ENCODE assay signal across 10 cellular contexts in genomic region chr16:3174618-3175148, GRCh38. TPM values are rescaled to one million over a fixed set of nuclear protein-coding genes. Genes with fewer than 3 reads are reported as not detected.
DNase-seq lines count a peak whose midpoint lies in the region; ATAC-seq, FAIRE-seq and TF ChIP-seq lines count a peak whose summit lies in the region.
"Had no signal": no experiment of that assay in that cellular context is flagged by ENCODE, and none has a peak within 500 bp of the region (broad histone marks: within the 10 kb centered on the region; RNA-seq: fewer than 3 reads in every experiment).

No MANE protein-coding gene starts in this region.

- intact Hi-C loops in Panc1 (cut with micrococcal nuclease; ENCODE audit: unreplicated experiment) (no loop called here), endothelial cell of umbilical vein (cut with micrococcal nuclease) (loop anchor here (1.0 kb wide), 1 partner anchor 22 kb away; no protein-coding TSS in a partner anchor), spleen (cut with DNase I; ENCODE audit: low total_unique reads) (no loop called here)

- H3K9me3 Mint-ChIP-seq in activated CD8-positive, alpha-beta memory T cell treated with anti-CD3 and anti-CD28 coated beads, Interleukin-2, amount 10 ng/mL, durations not matched to agents 7 days and 5 days (ENCODE audit: low read depth): no peaks in the 10 kb centered on the region

- H3K36me3 ChIP-seq in Panc1 (ENCODE audit: control insufficient read depth, insufficient read depth, low read length): no peaks in the 10 kb centered on the region
- no peaks in the 10 kb centered on the region for H3K36me3 ChIP-seq in endothelial cell of umbilical vein (ENCODE audit: control insufficient read depth in 2 of 2, extremely low read depth in 1 of 2, insufficient read depth in 2 of 2, low read length in 2 of 2)
- no peaks in the 10 kb centered on the region for H3K36me3 ChIP-seq in spleen
- H3K36me3 ChIP-seq: upper lobe of left lung had no signal

- CTCF ChIA-PET in activated CD8-positive, alpha-beta memory T cell treated with anti-CD3 and anti-CD28 coated beads, Interleukin-2, amount 10 ng/mL, durations not matched to agents 7 days and 5 days (lab: Charles Lee): interaction anchor here (1.1 to 1.9 kb wide), 7 partner anchors 8 to 147 kb away, joined by 3 to 10 read pairs (median 3); no protein-coding TSS in a partner anchor
- CTCF ChIA-PET in Panc1 (lab: Charles Lee): interaction anchor here (0.5 kb wide), 1 partner anchor 267 kb away, joined by 3 read pairs; no protein-coding TSS in a partner anchor
- CTCF ChIA-PET in endothelial cell of umbilical vein (lab: Charles Lee): interaction anchor here (1.0 to 1.6 kb wide), 2 partner anchors 16 to 24 kb away, joined by 4 read pairs; no protein-coding TSS in a partner anchor

- in situ Hi-C loops in Panc1 (cut with HindIII; ENCODE audit: low pct_unique_long_range_greater_than_20kb, low sequenced_read_pairs): no loop called here

- ATAC-seq in activated CD8-positive, alpha-beta memory T cell treated with anti-CD3 and anti-CD28 coated beads, Interleukin-2, amount 10 ng/mL, durations not matched to agents 7 days and 5 days: no peak
- ATAC-seq in Panc1: no peak
- no peak for ATAC-seq in HG03571 (IDR thresholded peaks at IDR 0.05; ENCODE audit: unreplicated experiment)

- no peaks in the 10 kb centered on the region for H3K79me2 ChIP-seq in endothelial cell of umbilical vein (ENCODE audit: control insufficient read depth, insufficient read depth, low read length)

- H2AFZ ChIP-seq in endothelial cell of umbilical vein (ENCODE audit: low read depth, low read length): no peak overlapping the region

- peaks cover 38% of the 10 kb centered on the region for H3K4me1 Mint-ChIP-seq in activated CD8-positive, alpha-beta memory T cell treated with anti-CD3 and anti-CD28 coated beads, Interleukin-2, amount 10 ng/mL, durations not matched to agents 7 days and 5 days

- H3K27ac ChIP-seq in Panc1 (ENCODE audit: low read length) (peak overlapping the region; percentile 41; the same call in 1 of the 2 replicates), endothelial cell of umbilical vein (ENCODE audit: insufficient read depth, low read depth, low read length) (no peak overlapping the region), spleen (no peak overlapping the region)
- H3K27ac ChIP-seq: upper lobe of left lung had no signal

- peaks cover 25% of the 10 kb centered on the region for H3K4me1 ChIP-seq in Panc1 (ENCODE audit: control insufficient read depth, insufficient read depth, low read length)
- H3K4me1 ChIP-seq in endothelial cell of umbilical vein (ENCODE audit: control insufficient read depth, extremely low read depth, insufficient read depth, low read length): peaks cover 22% of the 10 kb centered on the region
- peaks cover 20 to 47% (median 38%) of the 10 kb centered on the region in 6 donors for H3K4me1 ChIP-seq in spleen

- H3K9me3 ChIP-seq in Panc1 (ENCODE audit: control insufficient read depth, insufficient read depth, low read depth, low read length) (no peaks in the 10 kb centered on the region), endothelial cell of umbilical vein (replicated peaks; ENCODE audit: control insufficient read depth, insufficient read depth, low read length) (no peaks in the 10 kb centered on the region), spleen (no peaks in the 10 kb centered on the region)
- H3K9me3 ChIP-seq: upper lobe of left lung had no signal

- FAIRE-seq in endothelial cell of umbilical vein (lab: Jason Lieb, UNC): no peak

- H3K27me3 ChIP-seq in Panc1 (ENCODE audit: control insufficient read depth, insufficient read depth, low read length) (no peaks in the 10 kb centered on the region), endothelial cell of umbilical vein (ENCODE audit: control insufficient read depth in 2 of 2, insufficient read depth in 2 of 2, low read length in 2 of 2) (peaks cover 26 to 27% of the 10 kb centered on the region in 2 experiments), spleen (replicated peaks in 1 of 7) (peaks cover 19 to 100% (median 94%) of the 10 kb centered on the region in 7 donors)

- H3K9me1 ChIP-seq in endothelial cell of umbilical vein (replicated peaks; ENCODE audit: control insufficient read depth, extremely low read depth, insufficient read depth, low read length): no peaks in the 10 kb centered on the region

- H3K4me3 ChIP-seq in Panc1 (ENCODE audit: low read depth in 2 of 2, low read length in 2 of 2) (peak overlapping the region; percentile 49 to 69), endothelial cell of umbilical vein (replicated peaks in 1 of 3; ENCODE audit: insufficient read depth in 1 of 3, low read depth in 1 of 3, low read length in 3 of 3) (no peak overlapping the region), spleen (no peak overlapping the region)
- H3K4me3 ChIP-seq: upper lobe of left lung had no signal

- H3K27me3 Mint-ChIP-seq in activated CD8-positive, alpha-beta memory T cell treated with anti-CD3 and anti-CD28 coated beads, Interleukin-2, amount 10 ng/mL, durations not matched to agents 7 days and 5 days: peaks cover 86% of the 10 kb centered on the region

- H3K4me2 ChIP-seq in endothelial cell of umbilical vein (ENCODE audit: insufficient read depth, low read length): peak overlapping the region; percentile 22

- dilution Hi-C loops in endothelial cell of umbilical vein (cut with MboI; ENCODE audit: extremely low pct_ligation_motif_present, low sequenced_read_pairs): no loop called here

- no peak overlapping the region for H3K9ac ChIP-seq in endothelial cell of umbilical vein (replicated peaks; ENCODE audit: extremely low read depth, insufficient read depth, low read length)

- BruUV-seq in Panc1 (replicated peaks; lab: Mats Ljungman, UMichigan) (no TSS peak), endothelial cell of umbilical vein (replicated peaks; lab: Mats Ljungman, UMichigan) (no TSS peak)

- 19 to 23% (median 20%) methylated on average over 27 to 28 of the region's 28 CpGs for WGBS in spleen, 5 donors

- no peak overlapping the region for H3K27ac Mint-ChIP-seq in activated CD8-positive, alpha-beta memory T cell treated with anti-CD3 and anti-CD28 coated beads, Interleukin-2, amount 10 ng/mL, durations not matched to agents 7 days and 5 days

- POLR2A ChIA-PET in Panc1 (lab: Charles Lee) (no interaction called here), endothelial cell of umbilical vein (lab: Charles Lee) (no interaction called here)

- DNase-seq in activated CD8-positive, alpha-beta memory T cell treated with anti-CD3 and anti-CD28 coated beads, Interleukin-2, amount 10 ng/mL, durations not matched to agents 7 days and 5 days: no peak
- no peak for DNase-seq in activated CD8-positive, alpha-beta memory T cell treated with anti-CD3 and anti-CD28 coated beads for 24 hours
- DNase-seq in Panc1 (ENCODE audit: low read depth, low spot score): no peak
- no peak for DNase-seq in endothelial cell of umbilical vein (ENCODE audit: low read depth, low spot score)
- peak; percentile 43 for DNase-seq in spleen
- no peak for DNase-seq in GM19240 (ENCODE audit: insufficient read length, low spot score)
- no peak for DNase-seq in OCI-M1 (lab: John Stamatoyannopoulos, UW)

- H4K20me1 ChIP-seq in endothelial cell of umbilical vein (replicated peaks; ENCODE audit: control insufficient read depth, extremely low read depth, insufficient read depth, low read length): no peaks in the 10 kb centered on the region

- no peaks in the 10 kb centered on the region for H3K36me3 Mint-ChIP-seq in activated CD8-positive, alpha-beta memory T cell treated with anti-CD3 and anti-CD28 coated beads, Interleukin-2, amount 10 ng/mL, durations not matched to agents 7 days and 5 days

- H3K4me3 Mint-ChIP-seq in activated CD8-positive, alpha-beta memory T cell treated with anti-CD3 and anti-CD28 coated beads, Interleukin-2, amount 10 ng/mL, durations not matched to agents 7 days and 5 days: peak overlapping the region; percentile 61

- no peak for TF ChIP-seq POLR2A in endothelial cell of umbilical vein (IDR thresholded peaks at IDR 0.05; ENCODE audit: low read depth, low read length)
- TF ChIP-seq POLR2A in spleen (IDR thresholded peaks at IDR 0.05): no peak

- peak; percentile 33 for TF ChIP-seq CTCF in Panc1 (IDR thresholded peaks at IDR 0.05)
- TF ChIP-seq CTCF in endothelial cell of umbilical vein (IDR thresholded peaks at IDR 0.05; ENCODE audit: extremely low read depth in 1 of 2, insufficient read depth in 1 of 2, low read depth in 1 of 2, low read length in 2 of 2): no peak
- no peak for TF ChIP-seq CTCF in spleen (IDR thresholded peaks at IDR 0.05 in 8 of 11, conservative IDR thresholded peaks at IDR 0.05 in 3 of 11)

RNA-seq across cellular contexts. Expression of gene OR1F1, which starts 13.3 kb away (rescaled TPM):
- not detected for total RNA-seq in activated CD8-positive, alpha-beta memory T cell treated with anti-CD3 and anti-CD28 coated beads, Interleukin-2, amount 10 ng/mL, durations not matched to agents 7 days and 5 days
- total RNA-seq in Panc1 (2021; ENCODE audit: unreplicated experiment) (0.26 TPM), endothelial cell of umbilical vein (not detected in 2 replicates), spleen (not detected)
- 0.63 TPM for polyA plus RNA-seq in Panc1 (2012; ENCODE audit: insufficient read length)
- polyA plus RNA-seq in endothelial cell of umbilical vein (0.17 and 0.25 TPM in 2 replicates), spleen (not detected)
- polyA plus RNA-seq in endothelial cell of umbilical vein (2011; cell fraction: cytosol; rRNA removed): 0.10 and 0.14 TPM in 2 replicates
- polyA plus RNA-seq in endothelial cell of umbilical vein (2011; cell fraction: nucleus; rRNA removed): not detected in 2 replicates
- 0.19 TPM in 1 of 2 replicates, not detected in the other for polyA plus RNA-seq in endothelial cell of umbilical vein (2012)
- polyA minus RNA-seq in endothelial cell of umbilical vein: 0.63 TPM in 1 of 2 replicates, not detected in the other
- not detected for polyA minus RNA-seq in endothelial cell of umbilical vein (2011; cell fraction: cytosol; rRNA and poly(A)+ RNA removed)
- not detected in 2 replicates for polyA minus RNA-seq in endothelial cell of umbilical vein (2011; cell fraction: nucleus; rRNA and poly(A)+ RNA removed)
- total RNA-seq: liver, upper lobe of left lung had no signal
- polyA plus RNA-seq: liver had no signal

RNA-seq across cellular contexts. Expression of gene ZNF213, which starts 39.9 kb away (rescaled TPM):
- total RNA-seq in activated CD8-positive, alpha-beta memory T cell treated with anti-CD3 and anti-CD28 coated beads, Interleukin-2, amount 10 ng/mL, durations not matched to agents 7 days and 5 days: 10 to 100 TPM; 10.6 to 12.3 TPM
- 12.3 TPM for total RNA-seq in Panc1 (2021; ENCODE audit: unreplicated experiment)
- polyA plus RNA-seq in Panc1 (2012; ENCODE audit: insufficient read length): 19.1 TPM
- 8.0 and 9.8 TPM in 2 replicates for total RNA-seq in endothelial cell of umbilical vein
- polyA plus RNA-seq in endothelial cell of umbilical vein: 1.8 and 2.0 TPM in 2 replicates
- 1.3 and 1.7 TPM in 2 replicates for polyA plus RNA-seq in endothelial cell of umbilical vein (2011; cell fraction: cytosol; rRNA removed)
- 0.87 and 0.90 TPM in 2 replicates for polyA plus RNA-seq in endothelial cell of umbilical vein (2011; cell fraction: nucleus; rRNA removed)
- 6.0 and 6.4 TPM in 2 replicates for polyA plus RNA-seq in endothelial cell of umbilical vein (2012)
- polyA minus RNA-seq in endothelial cell of umbilical vein: 1.4 and 2.0 TPM in 2 replicates
- 3.5 TPM for polyA minus RNA-seq in endothelial cell of umbilical vein (2011; cell fraction: cytosol; rRNA and poly(A)+ RNA removed)
- 0.72 and 1.5 TPM in 2 replicates for polyA minus RNA-seq in endothelial cell of umbilical vein (2011; cell fraction: nucleus; rRNA and poly(A)+ RNA removed)
- 10 to 100 TPM in 1 of 7 donors, 1 to 10 TPM in 6; 6.8 to 11.4 (median 7.9) TPM for total RNA-seq in spleen
- 1 to 10 TPM; 2.4 to 5.9 (median 2.9) TPM for polyA plus RNA-seq in spleen

Comparison
In these comparisons a context has a peak if more than half of its experiments do, and no peak if none do; other contexts are left out.
1. H3K4me3 ChIP-seq: peak in Panc1 (2 of 2); none in endothelial cell of umbilical vein (0 of 3) and spleen (0 of 8).